7 cellular contexts compared by ENCODE assay signal in genomic region chr20:5448449-5449118, GRCh38.
DNase-seq lines count a peak whose midpoint lies in the region; ATAC-seq, FAIRE-seq and TF ChIP-seq lines count a peak whose summit lies in the region.

No MANE protein-coding gene starts in this region.

- no peaks in the 10 kb centered on the region for H3F3A ChIP-seq in SK-N-SH (replicated peaks; ENCODE audit: insufficient read depth)

- H2AFZ ChIP-seq in SK-N-SH (ENCODE audit: low read depth), result no peak overlapping the region

- H4K20me1 ChIP-seq in SK-N-SH (ENCODE audit: insufficient read depth), result no peaks in the 10 kb centered on the region

- H3K4me1 ChIP-seq in SK-N-SH (ENCODE audit: control insufficient read depth in 1 of 2, insufficient read depth in 2 of 2, low read depth in 1 of 2, low read length in 1 of 2), result peaks cover 0 to 15% of the 10 kb centered on the region in 2 experiments; a peak in 2 of 4 replicates

- ATAC-seq in HG03432 (IDR thresholded peaks at IDR 0.05; ENCODE audit: unreplicated experiment), result no peak

- H3K36me3 ChIP-seq in SK-N-SH (replicated peaks in 1 of 2; ENCODE audit: control insufficient read depth in 1 of 2, insufficient read depth in 2 of 2, low read length in 1 of 2), result no peaks in the 10 kb centered on the region

- peak; percentile 90 for TF ChIP-seq RAD21 in SK-N-SH (IDR thresholded peaks at IDR 0.05; ENCODE audit: low read length)

- peak overlapping the region in 1 of 2 experiments; percentile 86; a peak in 2 of 4 replicates for H3K27ac ChIP-seq in SK-N-SH (ENCODE audit: low read depth in 2 of 2, low read length in 1 of 2)

- TF ChIP-seq EP300 in SK-N-SH (IDR thresholded peaks at IDR 0.05; ENCODE audit: borderline replicate concordance in 1 of 2, low read depth in 1 of 2, low read length in 1 of 2), result no peak

- no peaks in the 10 kb centered on the region for H3K9me3 ChIP-seq in SK-N-SH

- no peaks in the 10 kb centered on the region for H3K27me3 ChIP-seq in SK-N-SH (ENCODE audit: insufficient read depth)

- H3K9me2 ChIP-seq in SK-N-SH, result no peaks in the 10 kb centered on the region

- 10% methylated on average over 10 of the region's 10 CpGs for WGBS in SK-N-SH (ENCODE audit: low lambda C conversion rate)

- no peak overlapping the region for H3K4me3 ChIP-seq in Jurkat, Clone E6-1 (ENCODE audit: low read length)
- H3K4me3 ChIP-seq in SK-N-SH (ENCODE audit: low read depth in 2 of 2, low read length in 1 of 2), result peak overlapping the region in 1 of 2 experiments; percentile 21; a peak in 1 of 4 replicates

- CTCF ChIA-PET in SK-N-SH (lab: Yijun Ruan, JAX), result interaction anchor here (0.6 to 8.6 kb wide), 49 partner anchors 8 to 445 kb away, joined by 3 to 260 read pairs (median 5); partner anchors contain the start of genes CDS2, PCNA and PROKR2

- FAIRE-seq in G401.6 (lab: Jason Lieb, UNC), result peak; percentile 48

- no peaks in the 10 kb centered on the region for H3K79me2 ChIP-seq in SK-N-SH (ENCODE audit: insufficient read depth)

- TF ChIP-seq CTCF in SK-N-SH (IDR thresholded peaks at IDR 0.05), result peak; percentile 76

- POLR2A ChIA-PET in SK-N-SH (lab: Yijun Ruan, JAX), result interaction anchor here (1.2 to 1.6 kb wide), 2 partner anchors 32 to 243 kb away, joined by 4 to 6 read pairs; no protein-coding TSS in a partner anchor

- H3K9ac ChIP-seq in SK-N-SH, result no peak overlapping the region

- peak; percentile 33 for DNase-seq in Jurkat, Clone E6-1 (ENCODE audit: low read depth, low spot score)
- DNase-seq in SK-N-SH (peak; percentile 81), anterior cingulate cortex (lab: John Stamatoyannopoulos, UW) (peak in 36 of 58 donors; percentile 4 to 74 (median 20)), iPS DF 4.7 (ENCODE audit: extremely low read depth, low spot score) (peak; percentile 46)
- peak; percentile 3 to 35 for DNase-seq in stimulated activated CD4-positive, alpha-beta T cell treated with anti-CD3 and anti-CD28 coated beads, Interleukin-1b, Interleukin-23, amount 100 ng/mL, for 1 hour (ENCODE audit: low read depth in 2 of 2)

- H3K4me2 ChIP-seq in SK-N-SH, result no peak overlapping the region

TF ChIP-seq in SK-N-SH, 30 proteins besides CTCF, POLR2A, EP300 and RAD21:
- TF ChIP-seq MXI1 (IDR thresholded peaks at IDR 0.05; ENCODE audit: low read depth, low read length) (no peak), SMC3 (IDR thresholded peaks at IDR 0.05; ENCODE audit: low read depth, low read length) (peak; percentile 86)

Comparison
In these comparisons a context has a peak if more than half of its experiments do, and no peak if none do; other contexts are left out.
1. DNase-seq: peak in every context shown above with its lines; median percentile 81 in SK-N-SH; 46 in iPS DF 4.7; 33 in Jurkat, Clone E6-1; 20 in anterior cingulate cortex; 19 in stimulated activated CD4-positive, alpha-beta T cell treated with anti-CD3 and anti-CD28 coated beads, Interleukin-1b, Interleukin-23, amount 100 ng/mL, for 1 hour.